1 cellular context compared by ENCODE assay signal in the genomic region with DNA sequence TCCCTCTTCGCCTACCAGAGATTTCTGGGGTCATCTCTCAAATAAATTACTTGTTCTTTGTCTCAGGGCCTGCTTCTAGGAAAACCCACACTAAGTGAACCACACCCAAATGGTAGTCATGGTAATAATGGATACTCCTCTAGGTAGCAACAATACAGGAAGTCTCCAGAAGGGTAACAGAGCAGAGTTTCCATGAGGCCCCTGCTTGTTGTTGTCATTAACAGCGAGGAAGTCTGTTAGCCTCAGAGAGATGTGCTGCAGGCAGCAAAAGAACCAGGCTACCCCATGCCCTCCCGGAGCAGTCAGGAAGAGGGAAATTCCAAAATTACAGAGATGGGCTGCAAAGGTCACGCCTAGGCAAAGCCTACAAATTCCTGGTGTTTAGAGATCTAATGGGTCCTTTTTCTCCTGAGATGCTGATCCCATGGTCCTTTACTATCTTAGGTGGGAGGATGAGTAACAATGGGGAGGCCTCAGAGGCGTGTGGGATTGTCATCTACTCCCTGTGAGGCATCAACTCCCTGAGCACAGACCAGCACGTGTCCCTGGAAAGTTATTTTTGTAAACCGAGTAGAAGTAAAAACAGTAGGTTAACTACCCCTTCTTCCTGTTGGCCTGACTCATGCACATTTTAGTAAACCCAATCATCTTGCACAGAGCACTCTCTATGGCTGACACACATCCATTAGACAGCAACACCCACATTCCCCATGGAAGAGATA.
TF ChIP-seq lines count a peak whose summit lies in the region.

No MANE protein-coding gene starts in this region.

TF ChIP-seq in GM23338, 12 proteins besides CTCF, POLR2A, EP300 and RAD21 (continued from another document):
- TF ChIP-seq, protein P1, sequence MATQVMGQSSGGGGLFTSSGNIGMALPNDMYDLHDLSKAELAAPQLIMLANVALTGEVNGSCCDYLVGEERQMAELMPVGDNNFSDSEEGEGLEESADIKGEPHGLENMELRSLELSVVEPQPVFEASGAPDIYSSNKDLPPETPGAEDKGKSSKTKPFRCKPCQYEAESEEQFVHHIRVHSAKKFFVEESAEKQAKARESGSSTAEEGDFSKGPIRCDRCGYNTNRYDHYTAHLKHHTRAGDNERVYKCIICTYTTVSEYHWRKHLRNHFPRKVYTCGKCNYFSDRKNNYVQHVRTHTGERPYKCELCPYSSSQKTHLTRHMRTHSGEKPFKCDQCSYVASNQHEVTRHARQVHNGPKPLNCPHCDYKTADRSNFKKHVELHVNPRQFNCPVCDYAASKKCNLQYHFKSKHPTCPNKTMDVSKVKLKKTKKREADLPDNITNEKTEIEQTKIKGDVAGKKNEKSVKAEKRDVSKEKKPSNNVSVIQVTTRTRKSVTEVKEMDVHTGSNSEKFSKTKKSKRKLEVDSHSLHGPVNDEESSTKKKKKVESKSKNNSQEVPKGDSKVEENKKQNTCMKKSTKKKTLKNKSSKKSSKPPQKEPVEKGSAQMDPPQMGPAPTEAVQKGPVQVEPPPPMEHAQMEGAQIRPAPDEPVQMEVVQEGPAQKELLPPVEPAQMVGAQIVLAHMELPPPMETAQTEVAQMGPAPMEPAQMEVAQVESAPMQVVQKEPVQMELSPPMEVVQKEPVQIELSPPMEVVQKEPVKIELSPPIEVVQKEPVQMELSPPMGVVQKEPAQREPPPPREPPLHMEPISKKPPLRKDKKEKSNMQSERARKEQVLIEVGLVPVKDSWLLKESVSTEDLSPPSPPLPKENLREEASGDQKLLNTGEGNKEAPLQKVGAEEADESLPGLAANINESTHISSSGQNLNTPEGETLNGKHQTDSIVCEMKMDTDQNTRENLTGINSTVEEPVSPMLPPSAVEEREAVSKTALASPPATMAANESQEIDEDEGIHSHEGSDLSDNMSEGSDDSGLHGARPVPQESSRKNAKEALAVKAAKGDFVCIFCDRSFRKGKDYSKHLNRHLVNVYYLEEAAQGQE (IDR thresholded peaks at IDR 0.05; ENCODE audit: unreplicated experiment) = no peak
- TF ChIP-seq ZNF114 (CRISPR knock-in tag; IDR thresholded peaks at IDR 0.05) = no peak
- TF ChIP-seq EZH2 (IDR thresholded peaks at IDR 0.05; ENCODE audit: low read depth, unreplicated experiment) = no peak
- TF ChIP-seq STAT1 (IDR thresholded peaks at IDR 0.05; ENCODE audit: unreplicated experiment) = no peak
- no peak for TF ChIP-seq CREB1 (CRISPR knock-in tag; IDR thresholded peaks at IDR 0.05; ENCODE audit: low read depth)
- TF ChIP-seq ZNF331 (CRISPR knock-in tag; IDR thresholded peaks at IDR 0.05; ENCODE audit: low read depth) = no peak
- TF ChIP-seq EZH2phosphoT487 (IDR thresholded peaks at IDR 0.05; ENCODE audit: unreplicated experiment) = no peak
- TF ChIP-seq JUNB (IDR thresholded peaks at IDR 0.05; ENCODE audit: unreplicated experiment) = no peak
- TF ChIP-seq, protein P2, sequence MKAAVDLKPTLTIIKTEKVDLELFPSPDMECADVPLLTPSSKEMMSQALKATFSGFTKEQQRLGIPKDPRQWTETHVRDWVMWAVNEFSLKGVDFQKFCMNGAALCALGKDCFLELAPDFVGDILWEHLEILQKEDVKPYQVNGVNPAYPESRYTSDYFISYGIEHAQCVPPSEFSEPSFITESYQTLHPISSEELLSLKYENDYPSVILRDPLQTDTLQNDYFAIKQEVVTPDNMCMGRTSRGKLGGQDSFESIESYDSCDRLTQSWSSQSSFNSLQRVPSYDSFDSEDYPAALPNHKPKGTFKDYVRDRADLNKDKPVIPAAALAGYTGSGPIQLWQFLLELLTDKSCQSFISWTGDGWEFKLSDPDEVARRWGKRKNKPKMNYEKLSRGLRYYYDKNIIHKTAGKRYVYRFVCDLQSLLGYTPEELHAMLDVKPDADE (IDR thresholded peaks at IDR 0.05) = no peak
- no peak for TF ChIP-seq NANOG (IDR thresholded peaks at IDR 0.05; ENCODE audit: borderline replicate concordance)
- TF ChIP-seq, protein P3, sequence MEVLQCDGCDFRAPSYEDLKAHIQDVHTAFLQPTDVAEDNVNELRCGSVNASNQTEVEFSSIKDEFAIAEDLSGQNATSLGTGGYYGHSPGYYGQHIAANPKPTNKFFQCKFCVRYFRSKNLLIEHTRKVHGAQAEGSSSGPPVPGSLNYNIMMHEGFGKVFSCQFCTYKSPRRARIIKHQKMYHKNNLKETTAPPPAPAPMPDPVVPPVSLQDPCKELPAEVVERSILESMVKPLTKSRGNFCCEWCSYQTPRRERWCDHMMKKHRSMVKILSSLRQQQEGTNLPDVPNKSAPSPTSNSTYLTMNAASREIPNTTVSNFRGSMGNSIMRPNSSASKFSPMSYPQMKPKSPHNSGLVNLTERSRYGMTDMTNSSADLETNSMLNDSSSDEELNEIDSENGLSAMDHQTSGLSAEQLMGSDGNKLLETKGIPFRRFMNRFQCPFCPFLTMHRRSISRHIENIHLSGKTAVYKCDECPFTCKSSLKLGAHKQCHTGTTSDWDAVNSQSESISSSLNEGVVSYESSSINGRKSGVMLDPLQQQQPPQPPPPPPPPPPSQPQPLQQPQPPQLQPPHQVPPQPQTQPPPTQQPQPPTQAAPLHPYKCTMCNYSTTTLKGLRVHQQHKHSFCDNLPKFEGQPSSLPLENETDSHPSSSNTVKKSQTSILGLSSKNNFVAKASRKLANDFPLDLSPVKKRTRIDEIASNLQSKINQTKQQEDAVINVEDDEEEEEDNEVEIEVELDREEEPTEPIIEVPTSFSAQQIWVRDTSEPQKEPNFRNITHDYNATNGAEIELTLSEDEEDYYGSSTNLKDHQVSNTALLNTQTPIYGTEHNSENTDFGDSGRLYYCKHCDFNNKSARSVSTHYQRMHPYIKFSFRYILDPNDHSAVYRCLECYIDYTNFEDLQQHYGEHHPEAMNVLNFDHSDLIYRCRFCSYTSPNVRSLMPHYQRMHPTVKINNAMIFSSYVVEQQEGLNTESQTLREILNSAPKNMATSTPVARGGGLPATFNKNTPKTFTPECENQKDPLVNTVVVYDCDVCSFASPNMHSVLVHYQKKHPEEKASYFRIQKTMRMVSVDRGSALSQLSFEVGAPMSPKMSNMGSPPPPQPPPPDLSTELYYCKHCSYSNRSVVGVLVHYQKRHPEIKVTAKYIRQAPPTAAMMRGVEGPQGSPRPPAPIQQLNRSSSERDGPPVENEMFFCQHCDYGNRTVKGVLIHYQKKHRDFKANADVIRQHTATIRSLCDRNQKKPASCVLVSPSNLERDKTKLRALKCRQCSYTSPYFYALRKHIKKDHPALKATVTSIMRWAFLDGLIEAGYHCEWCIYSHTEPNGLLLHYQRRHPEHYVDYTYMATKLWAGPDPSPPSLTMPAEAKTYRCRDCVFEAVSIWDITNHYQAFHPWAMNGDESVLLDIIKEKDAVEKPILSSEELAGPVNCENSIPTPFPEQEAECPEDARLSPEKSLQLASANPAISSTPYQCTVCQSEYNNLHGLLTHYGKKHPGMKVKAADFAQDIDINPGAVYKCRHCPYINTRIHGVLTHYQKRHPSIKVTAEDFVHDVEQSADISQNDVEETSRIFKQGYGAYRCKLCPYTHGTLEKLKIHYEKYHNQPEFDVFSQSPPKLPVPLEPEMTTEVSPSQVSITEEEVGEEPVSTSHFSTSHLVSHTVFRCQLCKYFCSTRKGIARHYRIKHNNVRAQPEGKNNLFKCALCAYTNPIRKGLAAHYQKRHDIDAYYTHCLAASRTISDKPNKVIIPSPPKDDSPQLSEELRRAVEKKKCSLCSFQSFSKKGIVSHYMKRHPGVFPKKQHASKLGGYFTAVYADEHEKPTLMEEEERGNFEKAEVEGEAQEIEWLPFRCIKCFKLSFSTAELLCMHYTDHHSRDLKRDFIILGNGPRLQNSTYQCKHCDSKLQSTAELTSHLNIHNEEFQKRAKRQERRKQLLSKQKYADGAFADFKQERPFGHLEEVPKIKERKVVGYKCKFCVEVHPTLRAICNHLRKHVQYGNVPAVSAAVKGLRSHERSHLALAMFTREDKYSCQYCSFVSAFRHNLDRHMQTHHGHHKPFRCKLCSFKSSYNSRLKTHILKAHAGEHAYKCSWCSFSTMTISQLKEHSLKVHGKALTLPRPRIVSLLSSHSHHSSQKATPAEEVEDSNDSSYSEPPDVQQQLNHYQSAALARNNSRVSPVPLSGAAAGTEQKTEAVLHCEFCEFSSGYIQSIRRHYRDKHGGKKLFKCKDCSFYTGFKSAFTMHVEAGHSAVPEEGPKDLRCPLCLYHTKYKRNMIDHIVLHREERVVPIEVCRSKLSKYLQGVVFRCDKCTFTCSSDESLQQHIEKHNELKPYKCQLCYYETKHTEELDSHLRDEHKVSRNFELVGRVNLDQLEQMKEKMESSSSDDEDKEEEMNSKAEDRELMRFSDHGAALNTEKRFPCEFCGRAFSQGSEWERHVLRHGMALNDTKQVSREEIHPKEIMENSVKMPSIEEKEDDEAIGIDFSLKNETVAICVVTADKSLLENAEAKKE (CRISPR knock-in tag; IDR thresholded peaks at IDR 0.05) = no peak
